21 cellular contexts compared by ENCODE assay signal in the genomic region with DNA sequence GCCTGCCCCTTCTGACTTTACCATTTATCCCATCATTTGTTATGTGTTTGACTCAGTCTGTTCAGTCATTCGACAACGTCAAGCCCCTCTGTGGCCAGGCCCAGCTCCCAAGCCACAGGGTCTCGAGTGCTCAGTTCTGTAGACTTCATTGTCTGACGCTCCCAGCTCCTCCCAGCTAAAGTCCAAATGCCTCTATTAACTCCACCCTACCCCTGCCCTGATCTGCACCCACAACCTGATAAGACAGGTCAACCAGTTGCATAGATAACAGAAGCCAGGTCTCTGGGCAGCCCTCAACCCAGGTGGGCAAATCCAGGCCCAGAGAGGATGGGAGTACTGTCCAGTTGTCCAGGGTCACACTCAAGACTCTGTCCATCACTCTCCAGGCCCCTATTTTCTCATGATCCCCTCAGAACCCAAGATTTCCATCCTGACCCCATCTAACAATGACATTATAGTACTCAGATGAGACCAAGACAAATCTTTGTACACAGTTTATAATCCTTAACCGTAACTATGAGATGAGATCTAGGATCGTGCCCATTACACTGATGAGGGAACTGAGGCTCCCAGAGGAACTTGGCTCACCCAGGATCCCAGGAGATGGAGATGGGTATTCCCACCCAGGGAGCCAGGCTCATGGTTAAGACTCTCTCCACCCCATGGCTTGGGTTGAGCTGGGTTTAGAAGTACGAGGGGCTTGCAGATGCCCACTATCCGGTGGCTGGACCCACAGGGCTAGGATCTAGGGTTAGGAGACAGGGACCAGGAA. TPM values are rescaled to one million over a fixed set of nuclear protein-coding genes. Genes with fewer than 3 reads are reported as not detected.
DNase-seq lines count a peak whose midpoint lies in the region; ATAC-seq and TF ChIP-seq lines count a peak whose summit lies in the region.
"Had no signal": no experiment of that assay in that cellular context is flagged by ENCODE, and none has a peak within 500 bp of the region (broad histone marks: within the 10 kb centered on the region; RNA-seq: fewer than 3 reads in every experiment).

No MANE protein-coding gene starts in this region.

- H3K18ac ChIP-seq in mesendoderm (ENCODE audit: low read length): no peak overlapping the region

- H4K5ac ChIP-seq in mesendoderm (ENCODE audit: low read length): no peak overlapping the region

- no peak overlapping the region for H3K4ac ChIP-seq in mesendoderm (ENCODE audit: low read depth, low read length)

- H3K4me3 ChIP-seq in SK-N-SH (ENCODE audit: low read depth in 2 of 2, low read length in 1 of 2) (peak overlapping the region; percentile 43 to 52; a peak in 3 of 4 replicates), duodenal mucosa (ENCODE audit: low read depth in 1 of 2, low read length in 2 of 2) (peak overlapping the region; percentile 61 to 68), mesendoderm (ENCODE audit: low read length) (no peak overlapping the region), lower leg skin (ENCODE audit: low read depth, poor library complexity, severe bottlenecking) (no peak overlapping the region)
- H3K4me3 ChIP-seq: body of pancreas, GM12878 had no signal

- TF ChIP-seq CTCF in SK-N-SH (IDR thresholded peaks at IDR 0.05) (no peak), lower leg skin (IDR thresholded peaks at IDR 0.05) (no peak)

- CTCF ChIA-PET in SK-N-SH (lab: Yijun Ruan, JAX): interaction anchor here (1.0 to 1.5 kb wide), 2 partner anchors 9 to 10 kb away, joined by 3 to 4 read pairs; a partner anchor contains a TSS

- H3F3A ChIP-seq in SK-N-SH (replicated peaks; ENCODE audit: insufficient read depth): peaks cover 3% of the 10 kb centered on the region

- no peak overlapping the region for H2BK120ac ChIP-seq in mesendoderm (ENCODE audit: low read depth, low read length)

- ATAC-seq in SK-N-SH treated with all-trans-retinoic acid at 6 μM for 48 hours: no peak
- ATAC-seq: GM12878; stimulated activated naive CD8-positive, alpha-beta T cell treated with anti-CD3 and anti-CD28 coated beads, Interleukin-15, amount 100 ng/mL, for 72 hours had no signal

- H3K23ac ChIP-seq in mesendoderm (ENCODE audit: low read length): no peak overlapping the region

- intact Hi-C loops in lower leg skin (cut with DNase I; ENCODE audit: low total_unique reads): no loop called here

- no peak overlapping the region for H2BK5ac ChIP-seq in mesendoderm (ENCODE audit: low read length)

- H2BK15ac ChIP-seq in mesendoderm (replicated peaks; ENCODE audit: low read depth): no peak overlapping the region

- DNase-seq in SK-N-SH (peak; percentile 11), mesendoderm (no peak), DMS53 (lab: John Stamatoyannopoulos, UW) (no peak), lower leg skin (ENCODE audit: low spot score in 2 of 2) (no peak), SHP77 (lab: John Stamatoyannopoulos, UW) (no peak)
- no peak for DNase-seq in activated effector memory CD4-positive, alpha-beta T cell treated with anti-CD3 and anti-CD28 coated beads, Interleukin-2, amount 50 U/mL, for 16 hours
- DNase-seq: activated naive CD4-positive, alpha-beta T cell treated with anti-CD3 and anti-CD28 coated beads, Interleukin-2, amount 10 ng/mL, durations not matched to agents 7 days and 5 days; body of pancreas; CD4-positive, CD25-positive, alpha-beta regulatory T cell; dorsolateral prefrontal cortex; NCI-H2081 treated with DMSO at 0.1 percent for 48 hours; NCI-H748 treated with DMSO at 0.1 percent for 48 hours; stimulated activated CD4-positive, alpha-beta T cell treated with anti-CD3 and anti-CD28 coated beads, Interleukin-12 subunit alpha, Interleukin-12 subunit beta, amount 100 ng/mL, for 4 hours; stimulated activated naive CD8-positive, alpha-beta T cell treated with anti-CD3 and anti-CD28 coated beads, Interleukin-15, amount 100 ng/mL, for 72 hours; T-helper 1 cell had no signal

- H3K27me3 ChIP-seq in SK-N-SH (ENCODE audit: insufficient read depth) (no peaks in the 10 kb centered on the region), duodenal mucosa (ENCODE audit: control insufficient read depth in 1 of 2, insufficient read depth in 2 of 2, low read length in 2 of 2) (no peaks in the 10 kb centered on the region), mesendoderm (ENCODE audit: insufficient read depth, low read length, poor library complexity) (no peaks in the 10 kb centered on the region)

- peak overlapping the region; percentile 86 for H3K56ac ChIP-seq in mesendoderm (ENCODE audit: low read length)

- H3K4me1 ChIP-seq in SK-N-SH (ENCODE audit: control insufficient read depth in 1 of 2, insufficient read depth in 2 of 2, low read depth in 1 of 2, low read length in 1 of 2): peaks cover 0 to 8% of the 10 kb centered on the region in 2 experiments; a peak in 1 of 4 replicates
- H3K4me1 ChIP-seq in duodenal mucosa (ENCODE audit: control insufficient read depth in 1 of 2, insufficient read depth in 2 of 2, low read length in 2 of 2): peaks cover 28 to 33% of the 10 kb centered on the region in 2 donors
- no peaks in the 10 kb centered on the region for H3K4me1 ChIP-seq in mesendoderm (ENCODE audit: control insufficient read depth, low read depth, low read length)

- H2AK5ac ChIP-seq in mesendoderm (ENCODE audit: low read length): no peak overlapping the region

- no peak for TF ChIP-seq EP300 in SK-N-SH (IDR thresholded peaks at IDR 0.05; ENCODE audit: borderline replicate concordance in 1 of 2, low read depth in 1 of 2, low read length in 1 of 2)

- no peaks in the 10 kb centered on the region for H3K79me1 ChIP-seq in mesendoderm (ENCODE audit: low read length)

- H3K9me2 ChIP-seq in SK-N-SH: no peaks in the 10 kb centered on the region

- H2AFZ ChIP-seq in SK-N-SH (ENCODE audit: low read depth): peak overlapping the region; percentile 41; the same call in 1 of the 2 replicates

- H4K20me1 ChIP-seq in SK-N-SH (ENCODE audit: insufficient read depth): no peaks in the 10 kb centered on the region

- no peak for TF ChIP-seq POLR2A in lower leg skin (IDR thresholded peaks at IDR 0.05)

- WGBS in SK-N-SH (ENCODE audit: low lambda C conversion rate): 90% methylated on average over 8 of the region's 8 CpGs
- no CpG with 5 or more reads among the region's 8 CpGs for WGBS in mesendoderm (ENCODE audit: extremely low coverage, insufficient coverage, low lambda C conversion rate)
- WGBS in lower leg skin, 2 donors: 94 to 95% methylated on average over 8 of the region's 8 CpGs

- H3K36me3 ChIP-seq in SK-N-SH (replicated peaks in 1 of 2; ENCODE audit: control insufficient read depth in 1 of 2, insufficient read depth in 2 of 2, low read length in 1 of 2): peaks cover 0 to 17% of the 10 kb centered on the region in 2 experiments
- peaks cover 10 to 31% of the 10 kb centered on the region in 2 donors for H3K36me3 ChIP-seq in duodenal mucosa (ENCODE audit: control insufficient read depth in 1 of 2, insufficient read depth in 2 of 2, low read length in 2 of 2)
- no peaks in the 10 kb centered on the region for H3K36me3 ChIP-seq in mesendoderm (ENCODE audit: control insufficient read depth, insufficient read depth, low read length)

- no peak overlapping the region for H4K8ac ChIP-seq in mesendoderm (ENCODE audit: low read depth, low read length)

- POLR2A ChIA-PET in SK-N-SH (lab: Yijun Ruan, JAX): interaction anchor here (1.0 kb wide), 1 partner anchor 9 kb away, joined by 3 read pairs; no protein-coding TSS in a partner anchor

- H3K9me3 ChIP-seq in SK-N-SH: no peaks in the 10 kb centered on the region
- H3K9me3 ChIP-seq in duodenal mucosa (ENCODE audit: control insufficient read depth in 1 of 2, low read length in 2 of 2): no peaks in the 10 kb centered on the region
- H3K9me3 ChIP-seq: body of pancreas had no signal

- no peak for TF ChIP-seq RAD21 in SK-N-SH (IDR thresholded peaks at IDR 0.05; ENCODE audit: low read length)

- H3K27ac ChIP-seq in SK-N-SH (ENCODE audit: low read depth in 2 of 2, low read length in 1 of 2) (no peak overlapping the region), duodenal mucosa (ENCODE audit: low read depth, low read length) (peak overlapping the region; percentile 33), mesendoderm (ENCODE audit: low read depth, low read length) (no peak overlapping the region)
- H3K27ac ChIP-seq: 22Rv1, body of pancreas, RWPE1 had no signal

- peak overlapping the region; percentile 66 for H3K4me2 ChIP-seq in SK-N-SH
- H3K4me2 ChIP-seq in mesendoderm (ENCODE audit: low read length): peak overlapping the region; percentile 13

- no peaks in the 10 kb centered on the region for H3K79me2 ChIP-seq in SK-N-SH (ENCODE audit: insufficient read depth)
- no peaks in the 10 kb centered on the region for H3K79me2 ChIP-seq in mesendoderm (ENCODE audit: control insufficient read depth, insufficient read depth, low read length)

- H3K9ac ChIP-seq in SK-N-SH: no peak overlapping the region
- H3K9ac ChIP-seq in duodenal mucosa (ENCODE audit: low read depth in 1 of 2, low read length in 2 of 2): peak overlapping the region; percentile 33 to 62
- H3K9ac ChIP-seq in mesendoderm (ENCODE audit: low read length): peak overlapping the region; percentile 46

TF ChIP-seq in SK-N-SH, 30 proteins besides CTCF, POLR2A, EP300 and RAD21 (continues in another document):
- TF ChIP-seq GATA2 (CRISPR knock-in tag; IDR thresholded peaks at IDR 0.05) (no peak), NRF1 (IDR thresholded peaks at IDR 0.05; ENCODE audit: low read depth, low read length) (no peak), TEAD4 (IDR thresholded peaks at IDR 0.05; ENCODE audit: borderline replicate concordance, insufficient read depth) (no peak)

RNA-seq across cellular contexts. Expression of a gene that starts 1.1 kb away (rescaled TPM):
- 1.4 and 1.8 TPM in 2 replicates for polyA plus RNA-seq in SK-N-SH (2012; rRNA removed)
- 0.53 and 0.96 TPM in 2 replicates for polyA plus RNA-seq in SK-N-SH (2012; cell fraction: cytosol; rRNA removed)
- 9.7 and 16.9 TPM in 2 replicates for polyA plus RNA-seq in SK-N-SH (2012; cell fraction: nucleus; rRNA removed)
- polyA plus RNA-seq in mesendoderm (2013, experiment 1 of 2): 1.0 TPM
- 1.1 TPM for polyA plus RNA-seq in mesendoderm (2013, experiment 2 of 2)
- under 1 TPM in 1 of 4 donors, not detected in 3; 0.20 TPM for total RNA-seq in lower leg skin
- total RNA-seq: body of pancreas; CD4-positive, CD25-positive, alpha-beta regulatory T cell; HT-29 had no signal
- polyA plus RNA-seq: CD4-positive, CD25-positive, alpha-beta regulatory T cell; GM12878 had no signal

RNA-seq across cellular contexts. Expression of a gene that starts 48.3 kb away (rescaled TPM):
- polyA plus RNA-seq in SK-N-SH (2012; rRNA removed): 35.1 and 43.2 TPM in 2 replicates
- polyA plus RNA-seq in SK-N-SH (2012; cell fraction: cytosol; rRNA removed): 25.3 and 28.0 TPM in 2 replicates
- polyA plus RNA-seq in SK-N-SH (2012; cell fraction: nucleus; rRNA removed): 97.2 and 105 TPM in 2 replicates
- 52.3 TPM for polyA plus RNA-seq in mesendoderm (2013, experiment 1 of 2)
- 47.0 TPM for polyA plus RNA-seq in mesendoderm (2013, experiment 2 of 2)
- total RNA-seq in lower leg skin: 10 to 100 TPM; 16.1 to 40.2 (median 39.0) TPM

RNA-seq across cellular contexts. Expression of a gene that starts 48.6 kb away (rescaled TPM):
- 17.6 and 19.4 TPM in 2 replicates for polyA plus RNA-seq in SK-N-SH (2012; rRNA removed)
- polyA plus RNA-seq in SK-N-SH (2012; cell fraction: cytosol; rRNA removed): 7.0 and 10.5 TPM in 2 replicates
- polyA plus RNA-seq in SK-N-SH (2012; cell fraction: nucleus; rRNA removed): 64.3 and 65.8 TPM in 2 replicates
- polyA plus RNA-seq in mesendoderm (2013, experiment 1 of 2): 14.4 TPM
- 13.7 TPM for polyA plus RNA-seq in mesendoderm (2013, experiment 2 of 2)
- 100 to 1,000 TPM in 1 of 4 donors, 10 to 100 TPM in 3; 57.5 to 100 (median 69.8) TPM for total RNA-seq in lower leg skin

Comparison
In these comparisons a context has a peak if more than half of its experiments do, and no peak if none do; other contexts are left out.
1. H3K4me3 ChIP-seq: peak in SK-N-SH (2 of 2) and duodenal mucosa (2 of 2); none in mesendoderm (single experiment) and lower leg skin (single experiment).